8 cellular contexts compared by ENCODE assay signal in genomic region chr5:141703133-141703561, GRCh38. TPM values are rescaled to one million over a fixed set of nuclear protein-coding genes. Genes with fewer than 3 reads are reported as not detected.
DNase-seq lines count a peak whose midpoint lies in the region; ATAC-seq and TF ChIP-seq lines count a peak whose summit lies in the region.

No MANE protein-coding gene starts in this region.

- TF ChIP-seq RAD21 in IMR-90 (IDR thresholded peaks at IDR 0.05; ENCODE audit: low read length) = no peak

- no peaks in the 10 kb centered on the region for H3K36me3 ChIP-seq in IMR-90 (ENCODE audit: control insufficient read depth, insufficient read depth, low read length)
- H3K36me3 ChIP-seq in naive thymus-derived CD4-positive, alpha-beta T cell (ENCODE audit: control insufficient read depth in 2 of 3, insufficient read depth in 3 of 3, low read length in 3 of 3) = no peaks in the 10 kb centered on the region

- H3K9ac ChIP-seq in IMR-90 (ENCODE audit: low read depth, low read length) = no peak overlapping the region

- no peak overlapping the region for H3K56ac ChIP-seq in IMR-90 (ENCODE audit: extremely low read depth, insufficient read depth, low read length)

- H4K5ac ChIP-seq in IMR-90 (ENCODE audit: low read depth, low read length) = no peak overlapping the region

- CTCF ChIA-PET in IMR-90 (lab: Yijun Ruan, JAX) = interaction anchor here (0.7 to 4.0 kb wide), 4 partner anchors 11 to 258 kb away, joined by 3 to 28 read pairs (median 10); partner anchors contain the start of gene PCDH1
- CTCF ChIA-PET in naive thymus-derived CD4-positive, alpha-beta T cell (lab: Charles Lee) = interaction anchor here (0.9 to 7.0 kb wide), 7 partner anchors 16 to 256 kb away, joined by 3 to 93 read pairs (median 3); partner anchors contain the start of genes PCDH1 and PCDH12

- peaks cover 5 to 20% (median 12%) of the 10 kb centered on the region in 7 donors for H3K4me1 Mint-ChIP-seq in naive thymus-derived CD4-positive, alpha-beta T cell
- H3K4me1 Mint-ChIP-seq in activated T-helper 17 cell treated with anti-CD3 and anti-CD28 coated beads, Interleukin-2, amount 50 U/mL, for 72 hours = peaks cover 8% of the 10 kb centered on the region

- H3K18ac ChIP-seq in IMR-90 (ENCODE audit: low read depth, low read length) = no peak overlapping the region

- no peak overlapping the region for H3K4ac ChIP-seq in IMR-90 (ENCODE audit: low read depth, low read length)

- H3K27me3 ChIP-seq in IMR-90 (ENCODE audit: control insufficient read depth, insufficient read depth, low read length) = peaks cover 88% of the 10 kb centered on the region
- H3K27me3 ChIP-seq in naive thymus-derived CD4-positive, alpha-beta T cell (ENCODE audit: control insufficient read depth in 2 of 2, insufficient read depth in 2 of 2, low read length in 2 of 2) = no peaks in the 10 kb centered on the region

- peaks cover 0 to 1% (median 0%) of the 10 kb centered on the region in 11 donors for H3K9me3 Mint-ChIP-seq in naive thymus-derived CD4-positive, alpha-beta T cell
- H3K9me3 Mint-ChIP-seq in activated T-helper 17 cell treated with anti-CD3 and anti-CD28 coated beads, Interleukin-2, amount 50 U/mL, for 72 hours = no peaks in the 10 kb centered on the region

- POLR2A ChIA-PET in IMR-90 (lab: Charles Lee; ENCODE audit: unreplicated experiment) = no interaction called here
- POLR2A ChIA-PET in naive thymus-derived CD4-positive, alpha-beta T cell (lab: Charles Lee) = interaction anchor here (0.5 to 3.1 kb wide), 5 partner anchors 10 to 307 kb away, joined by 3 to 23 read pairs (median 4); partner anchors contain the start of genes PCDH1 and PCDH12

- H2AK9ac ChIP-seq in IMR-90 (replicated peaks; ENCODE audit: low read depth, low read length, poor library complexity) = no peak overlapping the region

- no peak overlapping the region for H2BK15ac ChIP-seq in IMR-90 (ENCODE audit: low read depth, low read length)

- no peak for TF ChIP-seq POLR2A in IMR-90 (IDR thresholded peaks at IDR 0.05; ENCODE audit: low read depth, low read length)

- H4K91ac ChIP-seq in IMR-90 (ENCODE audit: insufficient read depth, low read depth, low read length) = no peak overlapping the region

- DNase-seq in Ammon's horn (ENCODE audit: low spot score) = peak; percentile 21
- no peak for DNase-seq in IMR-90
- DNase-seq in choroid plexus epithelial cell (ENCODE audit: low read depth) = peak; percentile 20
- no peak for DNase-seq in naive thymus-derived CD4-positive, alpha-beta T cell
- no peak for DNase-seq in stimulated activated CD4-positive, alpha-beta T cell treated with anti-CD3 and anti-CD28 coated beads, Interleukin-15, amount 100 ng/mL, for 24 hours
- DNase-seq in DMS79 (lab: John Stamatoyannopoulos, UW) = no peak
- DNase-seq in left colon = no peak

- WGBS in IMR-90 (ENCODE audit: extremely low coverage in 2 of 2, insufficient read length in 1 of 2), 2 experiments = 40% methylated on average over 3 of the region's 16 CpGs; no CpG with 5 or more reads in 1 of the 2 experiments

- H2BK5ac ChIP-seq in IMR-90 (ENCODE audit: low read depth, low read length, poor library complexity, severe bottlenecking) = no peak overlapping the region

- H3K14ac ChIP-seq in IMR-90 (replicated peaks; ENCODE audit: low read depth, low read length) = no peak overlapping the region

- no peaks in the 10 kb centered on the region; the same call in none of the 2 replicates for H4K20me1 ChIP-seq in IMR-90 (ENCODE audit: insufficient read depth, low read length)

- H3K9me1 ChIP-seq in IMR-90 (ENCODE audit: insufficient read depth, low read length) = no peaks in the 10 kb centered on the region; the same call in 1 of the 2 replicates

- intact Hi-C loops in IMR-90 (cut with micrococcal nuclease) = loop anchor here (5.0 kb wide), 1 partner anchor 109 kb away; no protein-coding TSS in a partner anchor
- intact Hi-C loops in naive thymus-derived CD4-positive, alpha-beta T cell (cut with micrococcal nuclease) = loop anchor here in 1 of 2 donors (5.0 kb wide), 1 partner anchor 109 kb away; no protein-coding TSS in a partner anchor
- intact Hi-C loops in left colon (cut with DNase I, micrococcal nuclease) = loop anchor here (5.0 kb wide), 2 partner anchors 174 to 179 kb away; partner anchors contain the start of gene PCDH1 (in 1 of the 2)

- H3K27ac ChIP-seq in IMR-90 (ENCODE audit: insufficient read depth, low read length) = no peak overlapping the region
- no peak overlapping the region for H3K27ac ChIP-seq in naive thymus-derived CD4-positive, alpha-beta T cell (ENCODE audit: low read depth, low read length)

- H3K4me2 ChIP-seq in IMR-90 (ENCODE audit: low read depth, low read length) = peak overlapping the region; percentile 92

- no peaks in the 10 kb centered on the region for H3K79me1 ChIP-seq in IMR-90 (ENCODE audit: low read depth in 1 of 2, low read length in 2 of 2)

- TF ChIP-seq CTCF in IMR-90 (conservative IDR thresholded peaks at IDR 0.05; ENCODE audit: low read depth, low read length) (no peak), choroid plexus epithelial cell (conservative IDR thresholded peaks at IDR 0.05; ENCODE audit: low read depth, low read length) (no peak)

- H3K23ac ChIP-seq in IMR-90 (ENCODE audit: low read depth, low read length) = no peak overlapping the region; the same call in 1 of the 2 replicates

- peak overlapping the region; percentile 57 for H2AFZ ChIP-seq in IMR-90 (replicated peaks; ENCODE audit: low read length, poor library complexity)

- H3K4me3 Mint-ChIP-seq in naive thymus-derived CD4-positive, alpha-beta T cell = peak overlapping the region in 7 of 10 donors; percentile 76 to 89 (median 83)
- H3K4me3 Mint-ChIP-seq in activated T-helper 17 cell treated with anti-CD3 and anti-CD28 coated beads, Interleukin-2, amount 50 U/mL, for 72 hours = no peak overlapping the region

- H3K27ac Mint-ChIP-seq in naive thymus-derived CD4-positive, alpha-beta T cell = peak overlapping the region in 8 of 9 donors; percentile 8 to 74 (median 53)
- H3K27ac Mint-ChIP-seq in activated T-helper 17 cell treated with anti-CD3 and anti-CD28 coated beads, Interleukin-2, amount 50 U/mL, for 72 hours = no peak overlapping the region

- H3K27me3 Mint-ChIP-seq in naive thymus-derived CD4-positive, alpha-beta T cell = peaks cover 14 to 37% (median 30%) of the 10 kb centered on the region in 5 donors
- peaks cover 10% of the 10 kb centered on the region for H3K27me3 Mint-ChIP-seq in activated T-helper 17 cell treated with anti-CD3 and anti-CD28 coated beads, Interleukin-2, amount 50 U/mL, for 72 hours

- H3K4me3 ChIP-seq in IMR-90 (ENCODE audit: insufficient read depth, low read depth, low read length) (peak overlapping the region; percentile 49; the same call in 1 of the 2 replicates), choroid plexus epithelial cell (ENCODE audit: low read depth, low read length) (no peak overlapping the region)
- peak overlapping the region; percentile 58 for H3K4me3 ChIP-seq in naive thymus-derived CD4-positive, alpha-beta T cell (ENCODE audit: low read length)

- no peak overlapping the region for H2BK120ac ChIP-seq in IMR-90 (ENCODE audit: low read depth, low read length)

- dilution Hi-C loops in IMR-90 (cut with HindIII; ENCODE audit: low sequenced_read_pairs, unreplicated experiment) = no loop called here

- no peaks in the 10 kb centered on the region for H3K4me1 ChIP-seq in IMR-90 (ENCODE audit: control insufficient read depth, insufficient read depth, low read length)
- peaks cover 9 to 11% of the 10 kb centered on the region in 2 donors for H3K4me1 ChIP-seq in naive thymus-derived CD4-positive, alpha-beta T cell (ENCODE audit: control insufficient read depth in 2 of 2, insufficient read depth in 2 of 2, low read length in 2 of 2)

- H2BK20ac ChIP-seq in IMR-90 (ENCODE audit: low read depth, low read length) = no peak overlapping the region

- no peak overlapping the region for H4K8ac ChIP-seq in IMR-90 (ENCODE audit: low read depth in 2 of 2, low read length in 2 of 2)

- H3K9me3 ChIP-seq in IMR-90 (ENCODE audit: control insufficient read depth, insufficient read depth, low read length) = no peaks in the 10 kb centered on the region
- H3K9me3 ChIP-seq in naive thymus-derived CD4-positive, alpha-beta T cell (ENCODE audit: control insufficient read depth in 2 of 3, low read length in 3 of 3) = no peaks in the 10 kb centered on the region

- H2AK5ac ChIP-seq in IMR-90 (ENCODE audit: low read depth, low read length) = no peak overlapping the region

- H3K36me3 Mint-ChIP-seq in naive thymus-derived CD4-positive, alpha-beta T cell = no peaks in the 10 kb centered on the region
- no peaks in the 10 kb centered on the region for H3K36me3 Mint-ChIP-seq in activated T-helper 17 cell treated with anti-CD3 and anti-CD28 coated beads, Interleukin-2, amount 50 U/mL, for 72 hours (ENCODE audit: low read depth)

- ATAC-seq in IMR-90 (ENCODE audit: low read depth) (no peak), left colon (no peak)
- no peak for ATAC-seq in naive thymus-derived CD4-positive, alpha-beta T cell
- ATAC-seq in activated T-helper 17 cell treated with anti-CD3 and anti-CD28 coated beads, Interleukin-2, amount 50 U/mL, for 72 hours (replicated peaks) = no peak

- BruUV-seq in IMR-90 (replicated peaks; lab: Mats Ljungman, UMichigan) = no TSS peak

- in situ Hi-C loops in IMR-90 (cut with MboI; ENCODE audit: low sequenced_read_pairs) = no loop called here

TF ChIP-seq in IMR-90, 13 proteins besides CTCF, POLR2A, EP300 and RAD21 (continues in another document):
- no peak for TF ChIP-seq MAFK (IDR thresholded peaks at IDR 0.05; ENCODE audit: low read depth, low read length)

RNA-seq across cellular contexts. Expression of gene ARAP3, which starts 21.1 kb away (rescaled TPM):
- total RNA-seq in IMR-90 (2012; rRNA removed) = 1.4 and 2.2 TPM in 2 replicates
- polyA plus RNA-seq in IMR-90 (2012; rRNA removed) = 6.6 and 6.9 TPM in 2 replicates
- 3.8 and 4.4 TPM in 2 replicates for polyA plus RNA-seq in IMR-90 (2012; cell fraction: cytosol; rRNA removed)
- 24.9 and 36.4 TPM in 2 replicates for polyA plus RNA-seq in IMR-90 (2012; cell fraction: nucleus; rRNA removed; ENCODE audit: low replicate concordance)
- 10 to 100 TPM in 2 of 5 experiments, 1 to 10 TPM in 3; 1.0 to 15.3 (median 9.8) TPM for total RNA-seq in naive thymus-derived CD4-positive, alpha-beta T cell
- not detected for polyA plus RNA-seq in naive thymus-derived CD4-positive, alpha-beta T cell
- total RNA-seq in activated T-helper 17 cell treated with anti-CD3 and anti-CD28 coated beads, Interleukin-2, amount 50 U/mL, for 72 hours = 10 to 100 TPM in 1 of 2 donors, 1 to 10 TPM in 1; 7.1 to 19.6 TPM
- total RNA-seq in left colon = 1 to 10 TPM; 5.3 to 7.1 TPM

RNA-seq across cellular contexts. Expression of gene FCHSD1, which starts 51.9 kb away (rescaled TPM):
- total RNA-seq in IMR-90 (2012; rRNA removed) = 32.8 and 33.2 TPM in 2 replicates
- polyA plus RNA-seq in IMR-90 (2012; rRNA removed) = 58.7 and 62.1 TPM in 2 replicates
- 28.5 and 58.9 TPM in 2 replicates for polyA plus RNA-seq in IMR-90 (2012; cell fraction: cytosol; rRNA removed)
- 598 and 798 TPM in 2 replicates for polyA plus RNA-seq in IMR-90 (2012; cell fraction: nucleus; rRNA removed; ENCODE audit: low replicate concordance)
- 10 to 100 TPM; 69.6 to 96.1 (median 92.3) TPM for total RNA-seq in naive thymus-derived CD4-positive, alpha-beta T cell
- 1 to 10 TPM; 4.9 to 7.7 TPM for polyA plus RNA-seq in naive thymus-derived CD4-positive, alpha-beta T cell
- 100 to 1,000 TPM in 1 of 2 donors, 10 to 100 TPM in 1; 38.7 to 113 TPM for total RNA-seq in activated T-helper 17 cell treated with anti-CD3 and anti-CD28 coated beads, Interleukin-2, amount 50 U/mL, for 72 hours
- total RNA-seq in left colon = 10 to 100 TPM; 15.0 to 19.2 TPM

Comparison
In these comparisons a context has a peak if more than half of its experiments do, and no peak if none do; other contexts are left out.
1. DNase-seq: peak in Ammon's horn (single experiment) and choroid plexus epithelial cell (single experiment); none in IMR-90 (single experiment), naive thymus-derived CD4-positive, alpha-beta T cell (0 of 9), stimulated activated CD4-positive, alpha-beta T cell treated with anti-CD3 and anti-CD28 coated beads, Interleukin-15, amount 100 ng/mL, for 24 hours (single experiment), DMS79 (single experiment) and left colon (0 of 2).